Comparison of ENCODE assay signal across 19 cellular contexts in the genomic region with DNA sequence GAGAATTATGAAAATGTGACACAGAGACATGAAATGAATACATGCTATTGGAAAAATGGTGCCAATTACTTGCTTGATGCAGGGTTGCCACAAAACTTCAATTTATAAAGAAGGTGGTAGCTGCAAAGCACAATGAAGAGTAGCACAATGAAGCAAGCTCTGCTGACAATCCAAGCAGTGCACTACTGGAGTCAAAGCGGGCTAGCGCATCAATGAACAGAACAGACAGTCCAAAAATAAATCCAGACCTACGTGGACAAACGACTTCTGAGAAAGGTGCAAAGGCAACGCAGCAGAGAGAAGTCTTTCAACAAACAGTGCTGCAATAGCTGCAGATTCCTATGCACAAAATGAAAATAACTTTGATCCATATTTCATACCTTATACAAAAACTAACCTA.
"Had no signal": no experiment of that assay in that cellular context is flagged by ENCODE, and none has a peak within 500 bp of the region (broad histone marks: within the 10 kb centered on the region; RNA-seq: fewer than 3 reads in every experiment).

No MANE protein-coding gene starts in this region.

- H3K27me3 Mint-ChIP-seq: activated CD4-positive, alpha-beta memory T cell treated with anti-CD3 and anti-CD28 coated beads, Interleukin-2, amount 10 ng/mL, durations not matched to agents 7 days and 5 days; activated naive CD4-positive, alpha-beta T cell treated with anti-CD3 and anti-CD28 coated beads, Interleukin-2, amount 50 U/mL, for 24 hours; activated T-cell treated with anti-CD3 and anti-CD28 coated beads, Interleukin-2, amount 50 U/mL, for 24 hours had no signal

- H3K4me3 Mint-ChIP-seq: activated CD4-positive, alpha-beta memory T cell treated with anti-CD3 and anti-CD28 coated beads, Interleukin-2, amount 10 ng/mL, durations not matched to agents 7 days and 5 days; activated naive CD4-positive, alpha-beta T cell treated with anti-CD3 and anti-CD28 coated beads, Interleukin-2, amount 50 U/mL, for 24 hours; activated T-cell treated with anti-CD3 and anti-CD28 coated beads, Interleukin-2, amount 50 U/mL, for 24 hours; neural crest cell; stimulated activated effector memory CD8-positive, alpha-beta T cell treated with anti-CD3 and anti-CD28 coated beads, Interleukin-12 subunit alpha, Interleukin-12 subunit beta, amount 100 ng/mL, for 72 hours had no signal

- H3K9me3 ChIP-seq: adrenal gland, gastrocnemius medialis, sigmoid colon, SJCRH30, thoracic aorta, upper lobe of right lung had no signal

- DNase-seq: activated CD4-positive, alpha-beta memory T cell treated with anti-CD3 and anti-CD28 coated beads, Interleukin-2, amount 10 ng/mL, durations not matched to agents 7 days and 5 days; activated CD4-positive, alpha-beta T cell treated with anti-CD3 and anti-CD28 coated beads for 48 hours; activated CD4-positive, CD25-positive, alpha-beta regulatory T cell; activated T-cell treated with anti-CD3 and anti-CD28 coated beads, Interleukin-2, amount 50 U/mL, for 24 hours; adrenal gland; effector CD4-positive, alpha-beta T cell; gastrocnemius medialis; head of caudate nucleus; mesendoderm; sigmoid colon; SJCRH30; stimulated activated CD4-positive, alpha-beta T cell treated with anti-CD3 and anti-CD28 coated beads, Interleukin-4, amount 100 ng/mL, for 24 hours; T-helper 2 cell; upper lobe of right lung had no signal

- H3K27ac Mint-ChIP-seq: activated CD4-positive, alpha-beta memory T cell treated with anti-CD3 and anti-CD28 coated beads, Interleukin-2, amount 10 ng/mL, durations not matched to agents 7 days and 5 days; activated naive CD4-positive, alpha-beta T cell treated with anti-CD3 and anti-CD28 coated beads, Interleukin-2, amount 50 U/mL, for 24 hours; activated T-cell treated with anti-CD3 and anti-CD28 coated beads, Interleukin-2, amount 50 U/mL, for 24 hours had no signal

- ATAC-seq: esophagus mucosa; gastrocnemius medialis; stimulated activated effector memory CD8-positive, alpha-beta T cell treated with anti-CD3 and anti-CD28 coated beads, Interleukin-12 subunit alpha, Interleukin-12 subunit beta, amount 100 ng/mL, for 72 hours; upper lobe of right lung had no signal

- H3K9me3 Mint-ChIP-seq: activated CD4-positive, alpha-beta memory T cell treated with anti-CD3 and anti-CD28 coated beads, Interleukin-2, amount 10 ng/mL, durations not matched to agents 7 days and 5 days had no signal
